Comparison of ENCODE assay signal across 1 cellular context in genomic region chr6:84411060-84411629, GRCh38.
TF ChIP-seq lines count a peak whose summit lies in the region.

No MANE protein-coding gene starts in this region.

TF ChIP-seq in HEK293, 187 proteins besides CTCF, POLR2A, EP300 and RAD21 (continued from another document):
- TF ChIP-seq PRDM6 (tag by site-specific recombination; IDR thresholded peaks at IDR 0.05) (0 out of 2 replicates have a peak, but pooled peaks have one; percentile 7), ZNF830 (tag by site-specific recombination; IDR thresholded peaks at IDR 0.05; ENCODE audit: low read depth) (no peak), ZNF350 (tag by site-specific recombination; IDR thresholded peaks at IDR 0.05) (no peak)
